In genomic region chr3:179715582-179715981, GRCh38 we compare ENCODE assay signal across 13 cellular contexts.
"Had no signal": no experiment of that assay in that cellular context is flagged by ENCODE, and none has a peak within 500 bp of the region (broad histone marks: within the 10 kb centered on the region; RNA-seq: fewer than 3 reads in every experiment).

No MANE protein-coding gene starts in this region.

- H3K4me3 ChIP-seq: heart left ventricle, pancreas, skin epidermis, thyroid gland had no signal

- H3K9me3 ChIP-seq: heart left ventricle, pancreas, thyroid gland had no signal

- H3K36me3 ChIP-seq: thyroid gland had no signal

- H3K27ac ChIP-seq: pancreas, thyroid gland had no signal

- DNase-seq: activated CD4-positive, alpha-beta T cell treated with anti-CD3 and anti-CD28 coated beads for 48 hours; activated CD8-positive, alpha-beta memory T cell treated with anti-CD3 and anti-CD28 coated beads, Interleukin-2, amount 50 U/mL, for 48 hours; activated CD8-positive, alpha-beta T cell treated with anti-CD3 and anti-CD28 coated beads, Interleukin-2, amount 10 ng/mL, durations not matched to agents 7 days and 5 days; activated naive CD4-positive, alpha-beta T cell treated with anti-CD3 and anti-CD28 coated beads for 36 hours; effector memory CD8-positive, alpha-beta T cell; foreskin melanocyte; heart left ventricle; kidney; left ventricle myocardium superior; pancreas; retina; thyroid gland had no signal

- H3K27me3 ChIP-seq: heart left ventricle, pancreas, thyroid gland had no signal

- ATAC-seq: activated CD8-positive, alpha-beta T cell treated with anti-CD3 and anti-CD28 coated beads, Interleukin-2, amount 10 ng/mL, durations not matched to agents 7 days and 5 days; effector memory CD8-positive, alpha-beta T cell; heart left ventricle; left ventricle myocardium superior; pancreas had no signal

- H3K4me1 ChIP-seq: pancreas, thyroid gland had no signal
